ENCODE assay signal across 9 cellular contexts in genomic region chr15:70036585-70037343, GRCh38.
DNase-seq lines count a peak whose midpoint lies in the region; ATAC-seq and TF ChIP-seq lines count a peak whose summit lies in the region.
"Had no signal": no experiment of that assay in that cellular context is flagged by ENCODE, and none has a peak within 500 bp of the region (broad histone marks: within the 10 kb centered on the region; RNA-seq: fewer than 3 reads in every experiment).

No MANE protein-coding gene starts in this region.

- no peaks in the 10 kb centered on the region for H3K4me1 ChIP-seq in mucosa of descending colon (ENCODE audit: low read depth)
- no peaks in the 10 kb centered on the region for H3K4me1 ChIP-seq in ovary (ENCODE audit: insufficient read depth)

- H3K4me3 Mint-ChIP-seq in activated CD8-positive, alpha-beta T cell treated with anti-CD3 and anti-CD28 coated beads for 36 hours = no peak overlapping the region
- H3K4me3 Mint-ChIP-seq: natural killer cell had no signal

- no peaks in the 10 kb centered on the region for H3K27me3 ChIP-seq in ovary

- ATAC-seq in GM19035 (IDR thresholded peaks at IDR 0.05; ENCODE audit: unreplicated experiment) = peak; percentile 68
- ATAC-seq in HG02763 (IDR thresholded peaks at IDR 0.05; ENCODE audit: unreplicated experiment) = peak; percentile 81
- ATAC-seq in mucosa of descending colon = peak; percentile 82
- no peak for ATAC-seq in activated CD8-positive, alpha-beta T cell treated with anti-CD3 and anti-CD28 coated beads for 36 hours

- H3K36me3 Mint-ChIP-seq in activated CD8-positive, alpha-beta T cell treated with anti-CD3 and anti-CD28 coated beads for 36 hours (ENCODE audit: low read depth) = no peaks in the 10 kb centered on the region
- H3K36me3 Mint-ChIP-seq: natural killer cell had no signal

- H3K27me3 Mint-ChIP-seq in activated CD8-positive, alpha-beta T cell treated with anti-CD3 and anti-CD28 coated beads for 36 hours = no peaks in the 10 kb centered on the region

- DNase-seq in NCI-H146 treated with DMSO at 0.1 percent for 48 hours (lab: John Stamatoyannopoulos, UW; ENCODE audit: unreplicated experiment) = peak; percentile 39
- DNase-seq in mucosa of descending colon = peak in 2 of 3 donors; percentile 41 to 75
- DNase-seq in ovary = no peak
- no peak for DNase-seq in effector CD4-positive, alpha-beta T cell
- no peak for DNase-seq in activated CD8-positive, alpha-beta T cell treated with anti-CD3 and anti-CD28 coated beads for 36 hours
- DNase-seq in foreskin fibroblast = no peak
- DNase-seq: natural killer cell had no signal

- 79 to 84% (median 81%) methylated on average over 5 of the region's 5 CpGs for WGBS in ovary, 3 donors

- TF ChIP-seq EP300 in ovary (IDR thresholded peaks at IDR 0.05) = no peak

- H3K36me3 ChIP-seq in mucosa of descending colon (ENCODE audit: low read depth) = no peaks in the 10 kb centered on the region
- no peaks in the 10 kb centered on the region for H3K36me3 ChIP-seq in ovary

- H3K9me3 Mint-ChIP-seq in activated CD8-positive, alpha-beta T cell treated with anti-CD3 and anti-CD28 coated beads for 36 hours = no peaks in the 10 kb centered on the region
- H3K9me3 Mint-ChIP-seq: natural killer cell had no signal

- CTCF ChIA-PET in activated CD8-positive, alpha-beta T cell treated with anti-CD3 and anti-CD28 coated beads for 36 hours (lab: Charles Lee) = interaction anchor here (0.9 kb wide), 1 partner anchor 561 kb away, joined by 4 read pairs; no protein-coding TSS in a partner anchor

- no peak overlapping the region for H3K4me3 ChIP-seq in mucosa of descending colon
- no peak overlapping the region for H3K4me3 ChIP-seq in ovary
- H3K4me3 ChIP-seq in foreskin fibroblast (ENCODE audit: low read depth in 1 of 2, low read length in 2 of 2) = no peak overlapping the region

- POLR2A ChIA-PET in activated CD8-positive, alpha-beta T cell treated with anti-CD3 and anti-CD28 coated beads for 36 hours (lab: Charles Lee) = interaction anchor here (0.8 kb wide), 1 partner anchor 46 kb away, joined by 3 read pairs; no protein-coding TSS in a partner anchor

- intact Hi-C loops in mucosa of descending colon (cut with DNase I, micrococcal nuclease) (no loop called here), ovary (cut with DNase I) (no loop called here)
- intact Hi-C loops in activated CD8-positive, alpha-beta T cell treated with anti-CD3 and anti-CD28 coated beads for 36 hours (cut with micrococcal nuclease) = no loop called here

- no peak for TF ChIP-seq POLR2A in ovary (IDR thresholded peaks at IDR 0.05)

- no peak overlapping the region for H3K27ac ChIP-seq in ovary

- H3K27ac Mint-ChIP-seq in activated CD8-positive, alpha-beta T cell treated with anti-CD3 and anti-CD28 coated beads for 36 hours = no peak overlapping the region
- H3K27ac Mint-ChIP-seq: natural killer cell had no signal

- no peaks in the 10 kb centered on the region for H3K4me1 Mint-ChIP-seq in activated CD8-positive, alpha-beta T cell treated with anti-CD3 and anti-CD28 coated beads for 36 hours (ENCODE audit: low read depth)
- H3K4me1 Mint-ChIP-seq: natural killer cell had no signal

- TF ChIP-seq CTCF in mucosa of descending colon (IDR thresholded peaks at IDR 0.05) = no peak
- no peak for TF ChIP-seq CTCF in ovary (IDR thresholded peaks at IDR 0.05)
- no peak for TF ChIP-seq CTCF in activated CD8-positive, alpha-beta T cell treated with anti-CD3 and anti-CD28 coated beads for 36 hours (IDR thresholded peaks at IDR 0.05)
- no peak for TF ChIP-seq CTCF in foreskin fibroblast (IDR thresholded peaks at IDR 0.05; ENCODE audit: low read depth, low read length)

- H3K9me3 ChIP-seq in mucosa of descending colon (no peaks in the 10 kb centered on the region), ovary (no peaks in the 10 kb centered on the region)

Comparison
In these comparisons a context has a peak if more than half of its experiments do, and no peak if none do; other contexts are left out.
1. DNase-seq: peak in NCI-H146 treated with DMSO at 0.1 percent for 48 hours (single experiment) and mucosa of descending colon (2 of 3); none in ovary (0 of 5), effector CD4-positive, alpha-beta T cell (single experiment), activated CD8-positive, alpha-beta T cell treated with anti-CD3 and anti-CD28 coated beads for 36 hours (single experiment) and foreskin fibroblast (0 of 2).